In genomic region chr5:172637122-172637580, GRCh38 we compare ENCODE assay signal across 12 cellular contexts. TPM values are rescaled to one million over a fixed set of nuclear protein-coding genes. Genes with fewer than 3 reads are reported as not detected.
A peak's percentile ranks its signal among the peaks of the same experiment; 100 is the strongest.
DNase-seq lines count a peak whose midpoint lies in the region; ATAC-seq and TF ChIP-seq lines count a peak whose summit lies in the region.
"Had no signal": no experiment of that assay in that cellular context is flagged by ENCODE, and none has a peak within 500 bp of the region (broad histone marks: within the 10 kb centered on the region; RNA-seq: fewer than 3 reads in every experiment).

No MANE protein-coding gene starts in this region.

- no peaks in the 10 kb centered on the region for H3K9me2 ChIP-seq in HCT116 (ENCODE audit: insufficient read depth)

- H3K36me3 ChIP-seq in HCT116 (ENCODE audit: control insufficient read depth in 1 of 2, insufficient read depth in 2 of 2, low read length in 2 of 2) (no peaks in the 10 kb centered on the region), duodenal mucosa (ENCODE audit: control insufficient read depth in 1 of 2, insufficient read depth in 2 of 2, low read length in 2 of 2) (no peaks in the 10 kb centered on the region), prostate gland (no peaks in the 10 kb centered on the region)
- H3K36me3 ChIP-seq: ascending aorta had no signal

- H3K9me3 ChIP-seq in HCT116 (ENCODE audit: control insufficient read depth in 1 of 2, insufficient read depth in 1 of 2, low read depth in 1 of 2, low read length in 2 of 2) (no peaks in the 10 kb centered on the region), duodenal mucosa (ENCODE audit: control insufficient read depth in 1 of 2, low read length in 2 of 2) (no peaks in the 10 kb centered on the region), prostate gland (no peaks in the 10 kb centered on the region)
- H3K9me3 ChIP-seq: ascending aorta had no signal

- intact Hi-C loops in HCT116 (cut with micrococcal nuclease) (no loop called here), prostate gland (cut with DNase I) (no loop called here)

- TF ChIP-seq RAD21 in HCT116 (IDR thresholded peaks at IDR 0.05; ENCODE audit: low read depth) = no peak

- CTCF ChIA-PET in HCT116 (lab: Charles Lee) = no interaction called here

- RAD21 ChIA-PET in HCT116 (lab: Charles Lee; ENCODE audit: low non-redundant PET in 1 of 2, low total read pairs in 2 of 2, uncharacterized antibody in 2 of 2, unreplicated experiment in 2 of 2) = no interaction called here

- POLR2A ChIA-PET in HCT116 (lab: Charles Lee) = no interaction called here

- DNase-seq in HCT116 (ENCODE audit: low read depth, low spot score) (no peak), NCI-H2196 treated with DMSO at 0.1 percent for 48 hours (lab: John Stamatoyannopoulos, UW; ENCODE audit: unreplicated experiment) (peak; percentile 99), prostate gland (ENCODE audit: low spot score) (peak; percentile 84), inferior parietal cortex (ENCODE audit: extremely low spot score) (no peak)
- DNase-seq in activated naive CD4-positive, alpha-beta T cell (lab: John Stamatoyannopoulos, UW) = no peak
- DNase-seq: activated CD8-positive, alpha-beta T cell treated with anti-CD3 and anti-CD28 coated beads for 36 hours; OCI-M1; stimulated activated naive CD4-positive, alpha-beta T cell treated with Interleukin-2 at 50 U/mL for 16 hours had no signal

- H3K79me2 ChIP-seq in HCT116 (ENCODE audit: insufficient read depth, low read length) = no peaks in the 10 kb centered on the region

- H2AFZ ChIP-seq in HCT116 (ENCODE audit: low read depth, low read length, poor library complexity, severe bottlenecking) = no peak overlapping the region

- no peaks in the 10 kb centered on the region for H4K20me1 ChIP-seq in HCT116 (ENCODE audit: insufficient read depth)

- H3K9ac ChIP-seq in HCT116 (ENCODE audit: low read length) (no peak overlapping the region), duodenal mucosa (ENCODE audit: low read depth in 1 of 2, low read length in 2 of 2) (peak overlapping the region; percentile 12 to 44)

- ATAC-seq in HCT116 (peak; percentile 12; the same call in 1 of the 2 replicates), GM21619 (IDR thresholded peaks at IDR 0.05; ENCODE audit: unreplicated experiment) (no peak), HG02571 (IDR thresholded peaks at IDR 0.05; ENCODE audit: unreplicated experiment) (no peak)
- ATAC-seq: activated CD8-positive, alpha-beta T cell treated with anti-CD3 and anti-CD28 coated beads for 36 hours had no signal

- H3K4me3 ChIP-seq in HCT116 (replicated peaks in 1 of 2; ENCODE audit: low read depth in 1 of 2, low read length in 2 of 2) (no peak overlapping the region), duodenal mucosa (ENCODE audit: low read depth in 1 of 2, low read length in 2 of 2) (peak overlapping the region; percentile 11 to 23), prostate gland (no peak overlapping the region)
- H3K4me3 ChIP-seq: ascending aorta had no signal

- no peak for TF ChIP-seq POLR2A in HCT116 (IDR thresholded peaks at IDR 0.05; ENCODE audit: borderline replicate concordance, extremely low read depth, insufficient read depth, insufficient read length)
- TF ChIP-seq POLR2A in prostate gland (IDR thresholded peaks at IDR 0.05) = no peak

- no peaks in the 10 kb centered on the region for H3K27me3 ChIP-seq in HCT116 (ENCODE audit: insufficient read depth, low read length)
- no peaks in the 10 kb centered on the region for H3K27me3 ChIP-seq in duodenal mucosa (ENCODE audit: control insufficient read depth in 1 of 2, insufficient read depth in 2 of 2, low read length in 2 of 2)
- H3K27me3 ChIP-seq in prostate gland (replicated peaks; ENCODE audit: insufficient read depth) = no peaks in the 10 kb centered on the region
- H3K27me3 ChIP-seq: ascending aorta had no signal

- no peak overlapping the region for H3K4me2 ChIP-seq in HCT116 (ENCODE audit: low read length)

- WGBS in prostate gland = 27% methylated on average over 10 of the region's 10 CpGs

- BruUV-seq in HCT116 (replicated peaks; lab: Mats Ljungman, UMichigan) = no TSS peak

- H3K27ac ChIP-seq in HCT116 (ENCODE audit: low read depth, low read length) (no peak overlapping the region), duodenal mucosa (ENCODE audit: low read depth, low read length) (no peak overlapping the region), prostate gland (no peak overlapping the region)
- H3K27ac ChIP-seq: ascending aorta had no signal

- H3K4me1 ChIP-seq in HCT116 (ENCODE audit: control insufficient read depth in 1 of 2, insufficient read depth in 2 of 2, low read length in 2 of 2) = peaks cover 19 to 22% of the 10 kb centered on the region in 2 experiments
- H3K4me1 ChIP-seq in duodenal mucosa (ENCODE audit: control insufficient read depth in 1 of 2, insufficient read depth in 2 of 2, low read length in 2 of 2) = peaks cover 18 to 34% of the 10 kb centered on the region in 2 donors
- H3K4me1 ChIP-seq in prostate gland (replicated peaks) = peaks cover 3% of the 10 kb centered on the region

- TF ChIP-seq CTCF in HCT116 (IDR thresholded peaks at IDR 0.05 in 2 of 3, conservative IDR thresholded peaks at IDR 0.05 in 1 of 3; ENCODE audit: borderline replicate concordance in 1 of 3, insufficient read depth in 1 of 3, low read depth in 2 of 3, low read length in 2 of 3) = no peak
- peak in 2 of 4 experiments; percentile 4 to 11 for TF ChIP-seq CTCF in prostate gland (IDR thresholded peaks at IDR 0.05)

TF ChIP-seq in HCT116, 20 proteins besides CTCF, POLR2A, EP300 and RAD21:
- TF ChIP-seq ZBTB33 (IDR thresholded peaks at IDR 0.05; ENCODE audit: extremely low read depth, insufficient replicate concordance, low read length) = no peak
- no peak for TF ChIP-seq ELF1 (IDR thresholded peaks at IDR 0.05; ENCODE audit: borderline replicate concordance, low read depth)
- TF ChIP-seq EGR1 (IDR thresholded peaks at IDR 0.05; ENCODE audit: low read depth) = no peak

RNA-seq across cellular contexts. Expression of gene NEURL1B, which starts 3.9 kb away (rescaled TPM):
- total RNA-seq in HCT116 (2021; ENCODE audit: unreplicated experiment) = 5.8 TPM
- 4.4 and 6.1 TPM in 2 replicates for polyA plus RNA-seq in HCT116 (2012)
- total RNA-seq in prostate gland = 10 to 100 TPM; 23.9 to 39.9 TPM

Comparison
In these comparisons a context has a peak if more than half of its experiments do, and no peak if none do; other contexts are left out.
1. DNase-seq: peak in NCI-H2196 treated with DMSO at 0.1 percent for 48 hours (single experiment) and prostate gland (single experiment); none in HCT116 (single experiment), inferior parietal cortex (single experiment) and activated naive CD4-positive, alpha-beta T cell (0 of 4).
2. H3K4me3 ChIP-seq: peak in duodenal mucosa (2 of 2); none in HCT116 (0 of 2) and prostate gland (0 of 2).